Comparison of ENCODE assay signal across 2 cellular contexts in the genomic region with DNA sequence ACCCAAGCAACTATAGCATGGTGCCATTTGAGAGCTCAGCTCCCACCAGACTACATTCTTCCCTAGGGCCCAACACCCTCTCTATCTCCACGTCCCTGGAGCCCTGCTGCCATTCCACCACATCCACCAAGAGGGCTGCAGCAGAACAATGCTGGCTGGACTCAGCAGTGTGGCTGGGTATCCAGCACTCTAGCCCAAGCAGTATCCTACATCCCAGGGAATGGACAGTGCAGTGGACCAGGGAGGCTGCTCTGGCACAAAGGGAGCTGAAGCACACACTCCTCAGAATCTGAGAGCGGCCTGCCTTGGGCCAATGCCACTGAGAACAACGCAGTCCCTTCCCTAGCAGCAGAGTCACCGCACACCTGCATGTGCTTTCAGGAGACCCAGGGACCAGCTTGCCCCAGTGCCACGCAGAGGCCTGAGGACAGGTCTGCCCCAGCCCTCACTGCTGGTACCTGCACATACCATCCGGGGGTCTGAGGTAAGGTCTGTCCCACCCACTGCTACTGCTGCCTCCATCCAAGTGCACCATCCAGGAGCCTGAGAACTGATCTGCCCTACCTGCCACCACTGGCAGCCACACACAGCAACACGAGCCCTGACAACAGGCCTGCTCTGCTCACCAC.
TF ChIP-seq lines count a peak whose summit lies in the region.

No MANE protein-coding gene starts in this region.

TF ChIP-seq in H1, 55 proteins besides CTCF, POLR2A, EP300 and RAD21:
- TF ChIP-seq BRCA1 (IDR thresholded peaks at IDR 0.05; ENCODE audit: low read depth, low read length) = no peak
- no peak for TF ChIP-seq RXRA (IDR thresholded peaks at IDR 0.05; ENCODE audit: insufficient read depth, low read depth, low read length)
- TF ChIP-seq EZH2 (IDR thresholded peaks at IDR 0.05; ENCODE audit: low read depth, low read length, severe bottlenecking) = no peak
- TF ChIP-seq ASH2L (IDR thresholded peaks at IDR 0.05; ENCODE audit: low read length) = no peak
- no peak for TF ChIP-seq RBBP5 (IDR thresholded peaks at IDR 0.05; ENCODE audit: borderline replicate concordance, low read depth, low read length)
- no peak for TF ChIP-seq NRF1 (IDR thresholded peaks at IDR 0.05; ENCODE audit: low read depth, low read length)
- no peak for TF ChIP-seq SP4 (IDR thresholded peaks at IDR 0.05; ENCODE audit: low read length)
- TF ChIP-seq, protein P1, sequence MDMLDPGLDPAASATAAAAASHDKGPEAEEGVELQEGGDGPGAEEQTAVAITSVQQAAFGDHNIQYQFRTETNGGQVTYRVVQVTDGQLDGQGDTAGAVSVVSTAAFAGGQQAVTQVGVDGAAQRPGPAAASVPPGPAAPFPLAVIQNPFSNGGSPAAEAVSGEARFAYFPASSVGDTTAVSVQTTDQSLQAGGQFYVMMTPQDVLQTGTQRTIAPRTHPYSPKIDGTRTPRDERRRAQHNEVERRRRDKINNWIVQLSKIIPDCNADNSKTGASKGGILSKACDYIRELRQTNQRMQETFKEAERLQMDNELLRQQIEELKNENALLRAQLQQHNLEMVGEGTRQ (IDR thresholded peaks at IDR 0.05; ENCODE audit: low read length) = no peak
- TF ChIP-seq TAF7 (optimal IDR thresholded peaks at IDR 0.05; ENCODE audit: borderline replicate concordance, low read depth, low read length) = no peak
- TF ChIP-seq, protein P2, sequence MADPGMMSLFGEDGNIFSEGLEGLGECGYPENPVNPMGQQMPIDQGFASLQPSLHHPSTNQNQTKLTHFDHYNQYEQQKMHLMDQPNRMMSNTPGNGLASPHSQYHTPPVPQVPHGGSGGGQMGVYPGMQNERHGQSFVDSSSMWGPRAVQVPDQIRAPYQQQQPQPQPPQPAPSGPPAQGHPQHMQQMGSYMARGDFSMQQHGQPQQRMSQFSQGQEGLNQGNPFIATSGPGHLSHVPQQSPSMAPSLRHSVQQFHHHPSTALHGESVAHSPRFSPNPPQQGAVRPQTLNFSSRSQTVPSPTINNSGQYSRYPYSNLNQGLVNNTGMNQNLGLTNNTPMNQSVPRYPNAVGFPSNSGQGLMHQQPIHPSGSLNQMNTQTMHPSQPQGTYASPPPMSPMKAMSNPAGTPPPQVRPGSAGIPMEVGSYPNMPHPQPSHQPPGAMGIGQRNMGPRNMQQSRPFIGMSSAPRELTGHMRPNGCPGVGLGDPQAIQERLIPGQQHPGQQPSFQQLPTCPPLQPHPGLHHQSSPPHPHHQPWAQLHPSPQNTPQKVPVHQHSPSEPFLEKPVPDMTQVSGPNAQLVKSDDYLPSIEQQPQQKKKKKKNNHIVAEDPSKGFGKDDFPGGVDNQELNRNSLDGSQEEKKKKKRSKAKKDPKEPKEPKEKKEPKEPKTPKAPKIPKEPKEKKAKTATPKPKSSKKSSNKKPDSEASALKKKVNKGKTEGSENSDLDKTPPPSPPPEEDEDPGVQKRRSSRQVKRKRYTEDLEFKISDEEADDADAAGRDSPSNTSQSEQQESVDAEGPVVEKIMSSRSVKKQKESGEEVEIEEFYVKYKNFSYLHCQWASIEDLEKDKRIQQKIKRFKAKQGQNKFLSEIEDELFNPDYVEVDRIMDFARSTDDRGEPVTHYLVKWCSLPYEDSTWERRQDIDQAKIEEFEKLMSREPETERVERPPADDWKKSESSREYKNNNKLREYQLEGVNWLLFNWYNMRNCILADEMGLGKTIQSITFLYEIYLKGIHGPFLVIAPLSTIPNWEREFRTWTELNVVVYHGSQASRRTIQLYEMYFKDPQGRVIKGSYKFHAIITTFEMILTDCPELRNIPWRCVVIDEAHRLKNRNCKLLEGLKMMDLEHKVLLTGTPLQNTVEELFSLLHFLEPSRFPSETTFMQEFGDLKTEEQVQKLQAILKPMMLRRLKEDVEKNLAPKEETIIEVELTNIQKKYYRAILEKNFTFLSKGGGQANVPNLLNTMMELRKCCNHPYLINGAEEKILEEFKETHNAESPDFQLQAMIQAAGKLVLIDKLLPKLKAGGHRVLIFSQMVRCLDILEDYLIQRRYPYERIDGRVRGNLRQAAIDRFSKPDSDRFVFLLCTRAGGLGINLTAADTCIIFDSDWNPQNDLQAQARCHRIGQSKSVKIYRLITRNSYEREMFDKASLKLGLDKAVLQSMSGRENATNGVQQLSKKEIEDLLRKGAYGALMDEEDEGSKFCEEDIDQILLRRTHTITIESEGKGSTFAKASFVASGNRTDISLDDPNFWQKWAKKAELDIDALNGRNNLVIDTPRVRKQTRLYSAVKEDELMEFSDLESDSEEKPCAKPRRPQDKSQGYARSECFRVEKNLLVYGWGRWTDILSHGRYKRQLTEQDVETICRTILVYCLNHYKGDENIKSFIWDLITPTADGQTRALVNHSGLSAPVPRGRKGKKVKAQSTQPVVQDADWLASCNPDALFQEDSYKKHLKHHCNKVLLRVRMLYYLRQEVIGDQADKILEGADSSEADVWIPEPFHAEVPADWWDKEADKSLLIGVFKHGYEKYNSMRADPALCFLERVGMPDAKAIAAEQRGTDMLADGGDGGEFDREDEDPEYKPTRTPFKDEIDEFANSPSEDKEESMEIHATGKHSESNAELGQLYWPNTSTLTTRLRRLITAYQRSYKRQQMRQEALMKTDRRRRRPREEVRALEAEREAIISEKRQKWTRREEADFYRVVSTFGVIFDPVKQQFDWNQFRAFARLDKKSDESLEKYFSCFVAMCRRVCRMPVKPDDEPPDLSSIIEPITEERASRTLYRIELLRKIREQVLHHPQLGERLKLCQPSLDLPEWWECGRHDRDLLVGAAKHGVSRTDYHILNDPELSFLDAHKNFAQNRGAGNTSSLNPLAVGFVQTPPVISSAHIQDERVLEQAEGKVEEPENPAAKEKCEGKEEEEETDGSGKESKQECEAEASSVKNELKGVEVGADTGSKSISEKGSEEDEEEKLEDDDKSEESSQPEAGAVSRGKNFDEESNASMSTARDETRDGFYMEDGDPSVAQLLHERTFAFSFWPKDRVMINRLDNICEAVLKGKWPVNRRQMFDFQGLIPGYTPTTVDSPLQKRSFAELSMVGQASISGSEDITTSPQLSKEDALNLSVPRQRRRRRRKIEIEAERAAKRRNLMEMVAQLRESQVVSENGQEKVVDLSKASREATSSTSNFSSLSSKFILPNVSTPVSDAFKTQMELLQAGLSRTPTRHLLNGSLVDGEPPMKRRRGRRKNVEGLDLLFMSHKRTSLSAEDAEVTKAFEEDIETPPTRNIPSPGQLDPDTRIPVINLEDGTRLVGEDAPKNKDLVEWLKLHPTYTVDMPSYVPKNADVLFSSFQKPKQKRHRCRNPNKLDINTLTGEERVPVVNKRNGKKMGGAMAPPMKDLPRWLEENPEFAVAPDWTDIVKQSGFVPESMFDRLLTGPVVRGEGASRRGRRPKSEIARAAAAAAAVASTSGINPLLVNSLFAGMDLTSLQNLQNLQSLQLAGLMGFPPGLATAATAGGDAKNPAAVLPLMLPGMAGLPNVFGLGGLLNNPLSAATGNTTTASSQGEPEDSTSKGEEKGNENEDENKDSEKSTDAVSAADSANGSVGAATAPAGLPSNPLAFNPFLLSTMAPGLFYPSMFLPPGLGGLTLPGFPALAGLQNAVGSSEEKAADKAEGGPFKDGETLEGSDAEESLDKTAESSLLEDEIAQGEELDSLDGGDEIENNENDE (IDR thresholded peaks at IDR 0.05; ENCODE audit: insufficient replicate concordance, low read length) = no peak
- no peak for TF ChIP-seq GTF2F1 (IDR thresholded peaks at IDR 0.05; ENCODE audit: borderline replicate concordance, low read depth, low read length)
- TF ChIP-seq HDAC6 (IDR thresholded peaks at IDR 0.05; ENCODE audit: low read depth, low read length) = no peak
- TF ChIP-seq KDM4A (IDR thresholded peaks at IDR 0.05; ENCODE audit: low read depth, low read length, severe bottlenecking) = no peak

TF ChIP-seq in HepG2, 621 proteins besides CTCF, POLR2A, EP300 and RAD21:
- TF ChIP-seq MIXL1 (CRISPR knock-in tag; IDR thresholded peaks at IDR 0.05) (no peak), PLRG1 (conservative IDR thresholded peaks at IDR 0.05) (no peak), ERF (CRISPR knock-in tag; IDR thresholded peaks at IDR 0.05) (no peak), HNF4A (CRISPR knock-in tag; IDR thresholded peaks at IDR 0.05) (no peak), MED13 (CRISPR knock-in tag; IDR thresholded peaks at IDR 0.05) (no peak)
- TF ChIP-seq, protein P3, sequence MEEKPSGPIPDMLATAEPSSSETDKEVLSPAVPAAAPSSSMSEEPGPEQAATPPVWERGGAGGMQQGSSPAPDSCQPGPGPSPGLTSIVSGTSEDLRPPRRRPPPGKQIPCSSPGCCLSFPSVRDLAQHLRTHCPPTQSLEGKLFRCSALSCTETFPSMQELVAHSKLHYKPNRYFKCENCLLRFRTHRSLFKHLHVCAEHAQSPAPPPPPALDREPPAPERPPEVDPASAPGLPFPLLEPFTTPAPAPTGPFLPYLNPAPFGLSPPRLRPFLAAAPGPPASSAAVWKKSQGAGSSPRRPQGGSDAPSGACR (CRISPR knock-in tag; IDR thresholded peaks at IDR 0.05) = no peak
TF ChIP-seq in HepG2: peak in this region for 0.
